Comparison of ENCODE assay signal across 8 cellular contexts in genomic region chr21:45403825-45404725, GRCh38. TPM values are rescaled to one million over a fixed set of nuclear protein-coding genes. Genes with fewer than 3 reads are reported as not detected.
A peak's percentile ranks its signal among the peaks of the same experiment; 100 is the strongest.
DNase-seq lines count a peak whose midpoint lies in the region; ATAC-seq, FAIRE-seq and TF ChIP-seq lines count a peak whose summit lies in the region.

No MANE protein-coding gene starts in this region.

- TF ChIP-seq RAD21 in K562 (CRISPR knock-in tag; conservative IDR thresholded peaks at IDR 0.05 in 1 of 2, IDR thresholded peaks at IDR 0.05 in 1 of 2) = no peak

- CTCF ChIA-PET in K562 (lab: Yijun Ruan, JAX; ENCODE audit: low intra/inter-chr PET ratio) = no interaction called here

- ATAC-seq in K562 = peak; percentile 23

- TF ChIP-seq CTCF in K562 (IDR thresholded peaks at IDR 0.05 in 2 of 3, conservative IDR thresholded peaks at IDR 0.05 in 1 of 3; ENCODE audit: insufficient read depth in 2 of 3, low read depth in 1 of 3, low read length in 3 of 3) (no peak), testis (IDR thresholded peaks at IDR 0.05) (no peak)

- peaks cover 2% of the 10 kb centered on the region for H3K4me1 Mint-ChIP-seq in T-helper 2 cell treated with Interferon-gamma antibody and Interleukin-4, amounts not matched to agents 5 μg/mL and 100 μg/mL, for 36 hours (ENCODE audit: low read depth)

- H3K36me3 ChIP-seq in K562 (ENCODE audit: control insufficient read depth, insufficient read depth, low read length) = no peaks in the 10 kb centered on the region
- no peaks in the 10 kb centered on the region for H3K36me3 ChIP-seq in testis (ENCODE audit: low read depth, missing control alignments)

- H3K4me1 ChIP-seq in K562 (replicated peaks in 1 of 2; ENCODE audit: control insufficient read depth in 2 of 2, insufficient read depth in 2 of 2, low read length in 2 of 2) (peaks cover 6 to 57% of the 10 kb centered on the region in 2 experiments; a peak in 4 of 5 replicates), testis (peaks cover 23% of the 10 kb centered on the region)

- peak overlapping the region; percentile 35 for H3K4me2 ChIP-seq in K562 (ENCODE audit: insufficient read depth, low read length)

- no TSS peak for BruUV-seq in K562 (replicated peaks; lab: Mats Ljungman, UMichigan)

- 36% methylated on average over 30 of the region's 38 CpGs for WGBS in K562 (ENCODE audit: insufficient coverage, low coverage, missing lambda C conversion rate)
- 25 to 41% methylated on average over 33 of the region's 38 CpGs for whole genome bisulfite sequencing in testis, 2 donors

- H3K4me3 Mint-ChIP-seq in T-helper 2 cell treated with Interferon-gamma antibody and Interleukin-4, amounts not matched to agents 5 μg/mL and 100 μg/mL, for 36 hours = peak overlapping the region; percentile 79

- H3K4me3 ChIP-seq in K562 (peak overlapping the region; percentile 22; the same call in 1 of the 2 replicates), testis (peak overlapping the region; percentile 30 to 43)

- H3K9me3 ChIP-seq in K562 (replicated peaks; ENCODE audit: control insufficient read depth, insufficient read depth, low read depth, low read length) = peaks cover 14% of the 10 kb centered on the region; the same call in 1 of the 2 replicates
- H3K9me3 ChIP-seq in testis = no peaks in the 10 kb centered on the region

- no peak for DNase-seq in T-helper 2 cell treated with Interferon-gamma antibody and Interleukin-4, amounts not matched to agents 5 μg/mL and 100 μg/mL, for 36 hours (ENCODE audit: low spot score)
- DNase-seq in T-helper 2 cell = no peak
- DNase-seq in K562 (ENCODE audit: extremely low read depth in 1 of 4, low spot score in 3 of 4) = peak in 1 of 4 experiments; percentile 40
- DNase-seq in kidney glomerular epithelial cell (lab: John Stamatoyannopoulos, UW) = peak; percentile 59
- peak; percentile 51 for DNase-seq in testis
- DNase-seq in LoVo (ENCODE audit: low spot score) = no peak
- DNase-seq in putamen (ENCODE audit: low spot score) = no peak
- no peak for DNase-seq in NCI-H1092 treated with DMSO at 0.1 percent for 48 hours (lab: John Stamatoyannopoulos, UW)

- POLR2A ChIA-PET in K562 (lab: Yijun Ruan, JAX) = no interaction called here

- intact Hi-C loops in K562 (cut with micrococcal nuclease) (no loop called here), testis (cut with DNase I; ENCODE audit: low total_unique reads) (no loop called here)

- TF ChIP-seq POLR2A in K562 (conservative IDR thresholded peaks at IDR 0.05) = no peak
- no peak for TF ChIP-seq POLR2A in testis (IDR thresholded peaks at IDR 0.05)

- H3K27ac ChIP-seq in K562 (ENCODE audit: extremely low read depth, low read depth, low read length) (no peak overlapping the region), testis (peak overlapping the region; percentile 13 to 79)

- in situ Hi-C loops in K562 (cut with MboI) = no loop called here

- H3K27ac Mint-ChIP-seq in T-helper 2 cell treated with Interferon-gamma antibody and Interleukin-4, amounts not matched to agents 5 μg/mL and 100 μg/mL, for 36 hours = peak overlapping the region; percentile 19

- peak overlapping the region in 1 of 2 experiments; percentile 61; a peak in 2 of 4 replicates for H3K9ac ChIP-seq in K562 (ENCODE audit: insufficient read depth in 1 of 2, low read depth in 2 of 2, low read length in 2 of 2)

- no peaks in the 10 kb centered on the region for H3K36me3 Mint-ChIP-seq in T-helper 2 cell treated with Interferon-gamma antibody and Interleukin-4, amounts not matched to agents 5 μg/mL and 100 μg/mL, for 36 hours (ENCODE audit: low read depth)

- 0 out of 2 replicates have a peak, but pooled peaks cover 5% of the 10 kb centered on the region for H4K20me1 ChIP-seq in K562 (replicated peaks; ENCODE audit: control insufficient read depth, insufficient read depth, low read length)

- peaks cover 57% of the 10 kb centered on the region for H3K27me3 Mint-ChIP-seq in T-helper 2 cell treated with Interferon-gamma antibody and Interleukin-4, amounts not matched to agents 5 μg/mL and 100 μg/mL, for 36 hours (ENCODE audit: low read depth)

- H3K27me3 ChIP-seq in K562 (ENCODE audit: control insufficient read depth in 2 of 2, insufficient read depth in 2 of 2, low read length in 2 of 2) (peaks cover 2 to 6% of the 10 kb centered on the region in 2 experiments; a peak in 4 of 5 replicates), testis (no peaks in the 10 kb centered on the region)

- H3K79me2 ChIP-seq in K562 (ENCODE audit: control insufficient read depth, insufficient read depth, low read length) = peaks cover 16% of the 10 kb centered on the region; the same call in 1 of the 3 replicates

- no peaks in the 10 kb centered on the region for H3K9me1 ChIP-seq in K562 (ENCODE audit: control insufficient read depth, insufficient read depth, low read length)

- FAIRE-seq in K562 (lab: Jason Lieb, UNC) = no peak

- H2AFZ ChIP-seq in K562 (ENCODE audit: low read depth, low read length) = peak overlapping the region; percentile 60

- no peak for TF ChIP-seq EP300 in K562 (IDR thresholded peaks at IDR 0.05; ENCODE audit: low read length)

- H3K9me3 Mint-ChIP-seq in T-helper 2 cell treated with Interferon-gamma antibody and Interleukin-4, amounts not matched to agents 5 μg/mL and 100 μg/mL, for 36 hours = peaks cover 7% of the 10 kb centered on the region

TF ChIP-seq in K562, 482 proteins besides CTCF, POLR2A, EP300 and RAD21 (continues in another document):
- no peak for TF ChIP-seq GTF2A2 (tag; IDR thresholded peaks at IDR 0.05)
- no peak for TF ChIP-seq ZBTB2 (IDR thresholded peaks at IDR 0.05)
- TF ChIP-seq, protein P1, sequence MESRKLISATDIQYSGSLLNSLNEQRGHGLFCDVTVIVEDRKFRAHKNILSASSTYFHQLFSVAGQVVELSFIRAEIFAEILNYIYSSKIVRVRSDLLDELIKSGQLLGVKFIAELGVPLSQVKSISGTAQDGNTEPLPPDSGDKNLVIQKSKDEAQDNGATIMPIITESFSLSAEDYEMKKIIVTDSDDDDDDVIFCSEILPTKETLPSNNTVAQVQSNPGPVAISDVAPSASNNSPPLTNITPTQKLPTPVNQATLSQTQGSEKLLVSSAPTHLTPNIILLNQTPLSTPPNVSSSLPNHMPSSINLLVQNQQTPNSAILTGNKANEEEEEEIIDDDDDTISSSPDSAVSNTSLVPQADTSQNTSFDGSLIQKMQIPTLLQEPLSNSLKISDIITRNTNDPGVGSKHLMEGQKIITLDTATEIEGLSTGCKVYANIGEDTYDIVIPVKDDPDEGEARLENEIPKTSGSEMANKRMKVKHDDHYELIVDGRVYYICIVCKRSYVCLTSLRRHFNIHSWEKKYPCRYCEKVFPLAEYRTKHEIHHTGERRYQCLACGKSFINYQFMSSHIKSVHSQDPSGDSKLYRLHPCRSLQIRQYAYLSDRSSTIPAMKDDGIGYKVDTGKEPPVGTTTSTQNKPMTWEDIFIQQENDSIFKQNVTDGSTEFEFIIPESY (CRISPR knock-in tag; IDR thresholded peaks at IDR 0.05) = 0 out of 2 replicates have a peak, but pooled peaks have one; percentile 13
- peak; percentile 35; the same call in 1 of the 2 replicates for TF ChIP-seq L3MBTL2 (IDR thresholded peaks at IDR 0.05)
- TF ChIP-seq, protein P2, sequence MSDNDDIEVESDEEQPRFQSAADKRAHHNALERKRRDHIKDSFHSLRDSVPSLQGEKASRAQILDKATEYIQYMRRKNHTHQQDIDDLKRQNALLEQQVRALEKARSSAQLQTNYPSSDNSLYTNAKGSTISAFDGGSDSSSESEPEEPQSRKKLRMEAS (CRISPR knock-in tag; IDR thresholded peaks at IDR 0.05) = 0 out of 2 replicates have a peak, but pooled peaks have one; percentile 21
- TF ChIP-seq ZNF232 (CRISPR knock-in tag; IDR thresholded peaks at IDR 0.05) = no peak
- no peak for TF ChIP-seq ZNF395 (CRISPR knock-in tag; IDR thresholded peaks at IDR 0.05)

RNA-seq across cellular contexts. Expression of gene COL18A1, which starts 0.9 kb away (rescaled TPM):
- total RNA-seq in K562 (2011; cell fraction: chromatin; rRNA removed; ENCODE audit: low replicate concordance) = 18.2 and 47.1 TPM in 2 replicates
- 42.8 and 53.0 TPM in 2 replicates for total RNA-seq in K562 (2011; cell fraction: nucleolus; rRNA removed)
- total RNA-seq in K562 (2011; cell fraction: nucleoplasm; rRNA removed) = 26.1 and 28.1 TPM in 2 replicates
- 12.0 and 16.1 TPM in 2 replicates for total RNA-seq in K562 (2014; rRNA removed)
- total RNA-seq in K562 (2014; rRNA removed; fragmentation: Illumina TruSeq; extraction: Trizol) = 0.54 and 1.1 TPM in 2 replicates
- 1.6 and 2.3 TPM in 2 replicates for total RNA-seq in K562 (2015; rRNA removed; fragmentation: Illumina TruSeq; extraction: Trizol)
- total RNA-seq in K562 (2021) = 16.1 and 16.4 TPM in 2 replicates
- polyA plus RNA-seq in K562 (2011; rRNA removed) = 4.9 and 16.8 TPM in 2 replicates
- polyA plus RNA-seq in K562 (2011; cell fraction: cytosol; rRNA removed) = 23.2 and 39.2 TPM in 2 replicates
- polyA plus RNA-seq in K562 (2011; cell fraction: nucleus; rRNA removed) = 67.4 and 83.8 TPM in 2 replicates
- polyA plus RNA-seq in K562 (2012) = 6.2 and 11.5 TPM in 2 replicates
- 2.0 and 5.5 TPM in 2 replicates for polyA plus RNA-seq in K562 (2014; fragmentation: Illumina TruSeq; extraction: Trizol)
- under 1 TPM; 0.14 to 0.25 TPM for polyA plus RNA-seq in K562 (2014; fragmentation: Nextera tagmentation; extraction: Ambion mirVana)
- 7.8 and 11.8 TPM in 2 replicates for polyA plus RNA-seq in K562 (2014; rRNA removed)
- polyA minus RNA-seq in K562 (2011; rRNA and poly(A)+ RNA removed) = 2.9 and 3.3 TPM in 2 replicates
- polyA minus RNA-seq in K562 (2011; cell fraction: cytosol; rRNA and poly(A)+ RNA removed) = 11.5 and 49.2 TPM in 2 replicates
- polyA minus RNA-seq in K562 (2011; cell fraction: nucleus; rRNA and poly(A)+ RNA removed) = 11.6 and 22.0 TPM in 2 replicates
- total RNA-seq in testis = 100 to 1,000 TPM; 111 to 165 TPM
- polyA plus RNA-seq in testis (ENCODE audit: insufficient read depth, low read depth, low replicate concordance) = 53.2 TPM

Comparison
In these comparisons a context has a peak if more than half of its experiments do, and no peak if none do; other contexts are left out.
1. DNase-seq: peak in kidney glomerular epithelial cell (single experiment) and testis (single experiment); none in T-helper 2 cell treated with Interferon-gamma antibody and Interleukin-4, amounts not matched to agents 5 μg/mL and 100 μg/mL, for 36 hours (single experiment), T-helper 2 cell (0 of 5), LoVo (single experiment), putamen (single experiment) and NCI-H1092 treated with DMSO at 0.1 percent for 48 hours (single experiment).